ENCODE assay signal across 8 cellular contexts in genomic region chrX:23667239-23668177, GRCh38. TPM values are rescaled to one million over a fixed set of nuclear protein-coding genes. Genes with fewer than 3 reads are reported as not detected.
DNase-seq lines count a peak whose midpoint lies in the region; ATAC-seq and TF ChIP-seq lines count a peak whose summit lies in the region.

PRDX4 (plus strand) TSS chrX:23667493; CDS start chrX:23667571, 78 bp downstream.

- peaks cover 5% of the 10 kb centered on the region for H3K4me1 ChIP-seq in Caco-2
- peaks cover 19% of the 10 kb centered on the region for H3K4me1 ChIP-seq in OCI-LY1 (ENCODE audit: insufficient read depth, low read length, severe bottlenecking)
- peaks cover 16% of the 10 kb centered on the region for H3K4me1 ChIP-seq in mononuclear cell (ENCODE audit: insufficient read depth, low read length)

- H3K27ac ChIP-seq in OCI-LY1 (ENCODE audit: low read depth, low read length, poor library complexity, severe bottlenecking) = peak within 1 kb of the TSS; percentile 69

- peaks cover 13% of the 10 kb centered on the region for H3K79me2 ChIP-seq in OCI-LY1 (ENCODE audit: insufficient read depth, low read length)

- H3K9me3 Mint-ChIP-seq in Caco-2 (ENCODE audit: unreplicated experiment) = no peaks in the 10 kb centered on the region

- no peaks in the 10 kb centered on the region for H3K9me2 ChIP-seq in OCI-LY1 (ENCODE audit: low read depth, low read length)

- no peak for TF ChIP-seq CTCF in Caco-2 (IDR thresholded peaks at IDR 0.05; ENCODE audit: insufficient read depth in 1 of 2, low read depth in 1 of 2, low read length in 1 of 2, severe bottlenecking in 1 of 2, unreplicated experiment in 1 of 2)
- TF ChIP-seq CTCF in OCI-LY1 (IDR thresholded peaks at IDR 0.05; ENCODE audit: low read length) = no peak

- H3K4me3 ChIP-seq in Caco-2 (ENCODE audit: low read depth, low read length) (peak within 1 kb of the TSS; percentile 62), OCI-LY1 (ENCODE audit: low read depth, low read length, poor library complexity, severe bottlenecking) (peak within 1 kb of the TSS; percentile 93), mononuclear cell (ENCODE audit: low read length) (peak within 1 kb of the TSS; percentile 53)

- H4K20me1 ChIP-seq in OCI-LY1 (ENCODE audit: insufficient read depth, low read length) = no peaks in the 10 kb centered on the region

- CTCF ChIA-PET in Caco-2 (lab: Charles Lee) = no interaction called here

- intact Hi-C loops in Caco-2 (cut with micrococcal nuclease; ENCODE audit: unreplicated experiment) = loop anchor here (2.0 kb wide), 1 partner anchor 75 kb away; the partner anchor contains the start of gene ACOT9

- H2AFZ ChIP-seq in OCI-LY1 (ENCODE audit: low read length) = peak within 1 kb of the TSS; percentile 90; the same call in 1 of the 2 replicates

- BruUV-seq in Caco-2 (replicated peaks; lab: Mats Ljungman, UMichigan) = no TSS peak

- H3K27me3 ChIP-seq in Caco-2 (replicated peaks; ENCODE audit: control insufficient read depth, insufficient read depth, low read length) (no peaks in the 10 kb centered on the region), OCI-LY1 (ENCODE audit: insufficient read depth, low read length) (no peaks in the 10 kb centered on the region), mononuclear cell (ENCODE audit: insufficient read depth, low read length) (no peaks in the 10 kb centered on the region)

- no peaks in the 10 kb centered on the region for H3K27me3 Mint-ChIP-seq in Caco-2 (ENCODE audit: insufficient read depth, unreplicated experiment)

- H3K36me3 ChIP-seq in Caco-2 (ENCODE audit: control insufficient read depth, insufficient read depth, low read length) = no peaks in the 10 kb centered on the region
- peaks cover 9% of the 10 kb centered on the region for H3K36me3 ChIP-seq in OCI-LY1 (ENCODE audit: insufficient read depth, low read length)

- H3K4me3 Mint-ChIP-seq in Caco-2 (ENCODE audit: unreplicated experiment) = peak within 1 kb of the TSS; percentile 75

- peak; percentile 90 for DNase-seq in Caco-2
- peak in 75 of 76 experiments; percentile 3 to 86 (median 74) for DNase-seq in HUDEP-2 (lab: John Stamatoyannopoulos, UW; ENCODE audit: unreplicated experiment in 76 of 76)
- DNase-seq in activated CD8-positive, alpha-beta memory T cell treated with anti-CD3 and anti-CD28 coated beads, Interleukin-2, amount 50 U/mL, for 48 hours = peak; percentile 85
- DNase-seq in epidermal melanocyte (ENCODE audit: insufficient read length, low spot score) = peak; percentile 67
- peak; percentile 62 to 70 for DNase-seq in stimulated activated CD8-positive, alpha-beta memory T cell treated with anti-CD3 and anti-CD28 coated beads, Interleukin-2, amount 100 ng/mL, for 48 hours (ENCODE audit: low read depth in 2 of 2)

- H3F3A ChIP-seq in OCI-LY1 (ENCODE audit: insufficient read depth, low read length) = no peaks in the 10 kb centered on the region

- H3K4me1 Mint-ChIP-seq in Caco-2 (ENCODE audit: low read depth, unreplicated experiment) = peaks cover 7% of the 10 kb centered on the region

- H3K36me3 Mint-ChIP-seq in Caco-2 (ENCODE audit: insufficient read depth, unreplicated experiment) = peaks cover 6% of the 10 kb centered on the region

- peak within 1 kb of the TSS; percentile 73 for H3K27ac Mint-ChIP-seq in Caco-2 (ENCODE audit: unreplicated experiment)

- H3K9me3 ChIP-seq in Caco-2 = no peaks in the 10 kb centered on the region
- no peaks in the 10 kb centered on the region for H3K9me3 ChIP-seq in OCI-LY1 (ENCODE audit: low read length)
- no peaks in the 10 kb centered on the region for H3K9me3 ChIP-seq in mononuclear cell (ENCODE audit: low read depth, low read length)

- POLR2A ChIA-PET in Caco-2 (lab: Charles Lee) = no interaction called here

- peak within 1 kb of the TSS; percentile 79 for H3K4me2 ChIP-seq in OCI-LY1 (ENCODE audit: low read length)

- ATAC-seq in GM21381 (IDR thresholded peaks at IDR 0.05; ENCODE audit: unreplicated experiment) = peak; percentile 62

- peak within 1 kb of the TSS; percentile 98 for H3K9ac ChIP-seq in OCI-LY1 (ENCODE audit: low read length)

RNA-seq across cellular contexts. Expression of gene PRDX4, which starts in this region (rescaled TPM):
- total RNA-seq in Caco-2 (2022) (185 and 187 TPM in 2 replicates), mononuclear cell (14.6 TPM)

Comparison
In these comparisons a context has a peak if more than half of its experiments do, and no peak if none do; other contexts are left out.
1. Peak in every context shown above with its lines: DNase-seq, ATAC-seq, H3K4me3 ChIP-seq and H3K27ac ChIP-seq.
2. RNA of gene PRDX4 (total RNA-seq): 185 to 187 TPM in Caco-2; 14.6 TPM in mononuclear cell (single experiment); every median in the first group is over 10 times any median in the second.